ENCODE assay signal across 1 cellular context in the genomic region with DNA sequence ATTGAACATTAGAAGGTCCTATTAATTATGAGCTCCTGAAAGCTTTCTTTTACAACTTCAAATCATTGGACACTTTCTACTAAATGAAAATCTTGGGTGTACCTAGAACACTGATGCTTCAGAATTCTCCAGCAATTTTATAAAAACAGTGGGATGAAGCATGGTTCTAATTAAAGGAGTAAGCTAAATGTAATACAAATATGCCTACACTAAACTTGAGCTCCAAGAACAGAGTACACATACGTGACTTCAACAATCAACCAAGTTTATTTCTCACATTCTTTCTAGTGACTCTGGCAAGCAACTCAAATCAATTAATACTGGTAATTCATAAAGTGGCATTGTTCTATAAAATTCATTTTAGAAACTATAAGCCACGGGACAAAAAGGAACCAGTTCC.
TF ChIP-seq lines count a peak whose summit lies in the region.

No MANE protein-coding gene starts in this region.

TF ChIP-seq in HepG2, 621 proteins besides CTCF, POLR2A, EP300 and RAD21:
- TF ChIP-seq ZNF773 (CRISPR knock-in tag; IDR thresholded peaks at IDR 0.05; ENCODE audit: borderline replicate concordance) (no peak), NFE2L2 (IDR thresholded peaks at IDR 0.05; ENCODE audit: low read length) (no peak), ZFP90 (CRISPR knock-in tag; IDR thresholded peaks at IDR 0.05; ENCODE audit: borderline replicate concordance) (no peak), ZNF615 (CRISPR knock-in tag; IDR thresholded peaks at IDR 0.05; ENCODE audit: borderline replicate concordance) (no peak), ZNF724P (CRISPR knock-in tag; IDR thresholded peaks at IDR 0.05; ENCODE audit: borderline replicate concordance) (no peak), ZNF136 (CRISPR knock-in tag; IDR thresholded peaks at IDR 0.05; ENCODE audit: low read depth) (no peak), ZSCAN21 (CRISPR knock-in tag; IDR thresholded peaks at IDR 0.05; ENCODE audit: borderline replicate concordance) (no peak), THAP7 (CRISPR knock-in tag; IDR thresholded peaks at IDR 0.05) (no peak)
- TF ChIP-seq, protein P1, sequence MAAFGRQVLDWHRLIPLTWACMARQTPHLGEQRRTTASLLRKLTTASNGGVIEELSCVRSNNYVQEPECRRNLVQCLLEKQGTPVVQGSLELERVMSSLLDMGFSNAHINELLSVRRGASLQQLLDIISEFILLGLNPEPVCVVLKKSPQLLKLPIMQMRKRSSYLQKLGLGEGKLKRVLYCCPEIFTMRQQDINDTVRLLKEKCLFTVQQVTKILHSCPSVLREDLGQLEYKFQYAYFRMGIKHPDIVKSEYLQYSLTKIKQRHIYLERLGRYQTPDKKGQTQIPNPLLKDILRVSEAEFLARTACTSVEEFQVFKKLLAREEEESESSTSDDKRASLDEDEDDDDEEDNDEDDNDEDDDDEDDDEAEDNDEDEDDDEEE (CRISPR knock-in tag; IDR thresholded peaks at IDR 0.05), result no peak
- TF ChIP-seq, protein P2, sequence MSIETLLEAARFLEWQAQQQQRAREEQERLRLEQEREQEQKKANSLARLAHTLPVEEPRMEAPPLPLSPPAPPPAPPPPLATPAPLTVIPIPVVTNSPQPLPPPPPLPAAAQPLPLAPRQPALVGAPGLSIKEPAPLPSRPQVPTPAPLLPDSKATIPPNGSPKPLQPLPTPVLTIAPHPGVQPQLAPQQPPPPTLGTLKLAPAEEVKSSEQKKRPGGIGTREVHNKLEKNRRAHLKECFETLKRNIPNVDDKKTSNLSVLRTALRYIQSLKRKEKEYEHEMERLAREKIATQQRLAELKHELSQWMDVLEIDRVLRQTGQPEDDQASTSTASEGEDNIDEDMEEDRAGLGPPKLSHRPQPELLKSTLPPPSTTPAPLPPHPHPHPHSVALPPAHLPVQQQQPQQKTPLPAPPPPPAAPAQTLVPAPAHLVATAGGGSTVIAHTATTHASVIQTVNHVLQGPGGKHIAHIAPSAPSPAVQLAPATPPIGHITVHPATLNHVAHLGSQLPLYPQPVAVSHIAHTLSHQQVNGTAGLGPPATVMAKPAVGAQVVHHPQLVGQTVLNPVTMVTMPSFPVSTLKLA (IDR thresholded peaks at IDR 0.05), result no peak
